In genomic region chr14:55212611-55213010, GRCh38 we compare ENCODE assay signal across 12 cellular contexts. TPM values are rescaled to one million over a fixed set of nuclear protein-coding genes. Genes with fewer than 3 reads are reported as not detected.
DNase-seq lines count a peak whose midpoint lies in the region; ATAC-seq and TF ChIP-seq lines count a peak whose summit lies in the region.
"Had no signal": no experiment of that assay in that cellular context is flagged by ENCODE, and none has a peak within 500 bp of the region (broad histone marks: within the 10 kb centered on the region; RNA-seq: fewer than 3 reads in every experiment).

No MANE protein-coding gene starts in this region.

- H3K36me3 ChIP-seq in breast epithelium = no peaks in the 10 kb centered on the region
- no peaks in the 10 kb centered on the region for H3K36me3 ChIP-seq in mammary epithelial cell (ENCODE audit: insufficient read depth, low read length)
- H3K36me3 ChIP-seq: ovary had no signal

- dilution Hi-C loops in mammary epithelial cell (cut with HindIII; ENCODE audit: low sequenced_read_pairs) = no loop called here

- H3K4me2 ChIP-seq in mammary epithelial cell (ENCODE audit: insufficient read depth, low read depth, low read length) = peak overlapping the region; percentile 72

- no peaks in the 10 kb centered on the region for H3K9me3 ChIP-seq in breast epithelium
- H3K9me3 ChIP-seq in mammary epithelial cell (replicated peaks; ENCODE audit: insufficient read depth, low read length) = no peaks in the 10 kb centered on the region
- H3K9me3 ChIP-seq: ovary had no signal

- H3K27me3 Mint-ChIP-seq in MCF 10A (ENCODE audit: insufficient read depth, unreplicated experiment) = no peaks in the 10 kb centered on the region

- no peaks in the 10 kb centered on the region for H4K20me1 ChIP-seq in mammary epithelial cell (ENCODE audit: insufficient read depth, low read length)

- H3K4me3 Mint-ChIP-seq in MCF 10A (ENCODE audit: unreplicated experiment) = peak overlapping the region; percentile 16
- H3K4me3 Mint-ChIP-seq: endodermal cell, WTC11 had no signal

- TF ChIP-seq POLR2A in breast epithelium (IDR thresholded peaks at IDR 0.05) = no peak

- in situ Hi-C loops in mammary epithelial cell (cut with MboI; ENCODE audit: low sequenced_read_pairs in 2 of 2) = no loop called here

- no peak for ATAC-seq in sciatic nerve

- BruUV-seq in MCF 10A (replicated peaks; lab: Mats Ljungman, UMichigan) = no TSS peak
- no TSS peak for BruUV-seq in mammary epithelial cell (replicated peaks; lab: Mats Ljungman, UMichigan)

- H3K9me3 Mint-ChIP-seq in MCF 10A (ENCODE audit: unreplicated experiment) = no peaks in the 10 kb centered on the region
- H3K9me3 Mint-ChIP-seq: endodermal cell had no signal

- POLR2A ChIA-PET in MCF 10A (lab: Yijun Ruan, JAX) = interaction anchor here (0.6 to 3.0 kb wide), 15 partner anchors 14 to 422 kb away, joined by 3 to 37 read pairs (median 4); partner anchors contain the start of genes DLGAP5, FBXO34 and MAPK1IP1L

- H3K27me3 ChIP-seq in breast epithelium (no peaks in the 10 kb centered on the region), mammary epithelial cell (ENCODE audit: insufficient read depth, low read length) (no peaks in the 10 kb centered on the region)
- H3K27me3 ChIP-seq: ovary had no signal

- H3K4me1 ChIP-seq in breast epithelium (no peaks in the 10 kb centered on the region), mammary epithelial cell (ENCODE audit: insufficient read depth, low read length) (peaks cover 13% of the 10 kb centered on the region)
- H3K4me1 ChIP-seq: Caco-2 had no signal

- peak overlapping the region; percentile 49 for H3K9ac ChIP-seq in mammary epithelial cell (ENCODE audit: insufficient read depth, low read length)

- peak overlapping the region; percentile 78 for H2AFZ ChIP-seq in mammary epithelial cell (ENCODE audit: low read depth, low read length)

- DNase-seq in MCF 10A (ENCODE audit: unreplicated experiment) (peak; percentile 82), breast epithelium (ENCODE audit: low spot score in 2 of 2) (no peak), NCI-H510A treated with DMSO at 0.1 percent for 48 hours (lab: John Stamatoyannopoulos, UW) (peak; percentile 55), mammary epithelial cell (peak; percentile 74), sciatic nerve (ENCODE audit: low spot score) (no peak), SIG-M5 treated with dmso at 0.1 percent for 504 hours (lab: John Stamatoyannopoulos, UW; ENCODE audit: unreplicated experiment) (no peak), NCI-H1694 treated with DMSO at 0.1 percent for 48 hours (lab: John Stamatoyannopoulos, UW) (no peak), SW480 (ENCODE audit: low spot score) (no peak)
- DNase-seq: endodermal cell, ovary had no signal

- peaks cover 14% of the 10 kb centered on the region for H3K4me1 Mint-ChIP-seq in MCF 10A (ENCODE audit: insufficient read depth, unreplicated experiment)
- H3K4me1 Mint-ChIP-seq: endodermal cell had no signal

- CTCF ChIA-PET in MCF 10A (lab: Yijun Ruan, JAX) = interaction anchor here (0.5 to 4.1 kb wide), 13 partner anchors 10 to 363 kb away, joined by 3 to 22 read pairs (median 4); no protein-coding TSS in a partner anchor
- CTCF ChIA-PET in mammary epithelial cell (lab: Charles Lee; ENCODE audit: low non-redundant PET) = interaction anchor here (0.6 to 1.0 kb wide), 2 partner anchors 142 to 440 kb away, joined by 3 to 5 read pairs; no protein-coding TSS in a partner anchor

- H3K79me2 ChIP-seq in mammary epithelial cell (ENCODE audit: insufficient read depth, low read length) = no peaks in the 10 kb centered on the region

- WGBS in mammary epithelial cell (ENCODE audit: low coverage, missing lambda C conversion rate) = 25% methylated on average over 11 of the region's 11 CpGs

- TF ChIP-seq CTCF in MCF 10A (IDR thresholded peaks at IDR 0.05; ENCODE audit: unreplicated experiment) (no peak), breast epithelium (IDR thresholded peaks at IDR 0.05) (no peak), mammary epithelial cell (conservative IDR thresholded peaks at IDR 0.05 in 1 of 2, IDR thresholded peaks at IDR 0.05 in 1 of 2; ENCODE audit: extremely low read depth in 1 of 2, insufficient read depth in 1 of 2, low read depth in 1 of 2, low read length in 2 of 2) (no peak)

- H3K4me3 ChIP-seq in breast epithelium (no peak overlapping the region), mammary epithelial cell (replicated peaks in 1 of 3; ENCODE audit: insufficient read depth in 1 of 3, low read depth in 2 of 3, low read length in 3 of 3) (peak overlapping the region in 2 of 3 experiments; percentile 31 to 39)
- H3K4me3 ChIP-seq: ovary had no signal

- H3K27ac ChIP-seq in breast epithelium = no peak overlapping the region
- peak overlapping the region; percentile 80 for H3K27ac ChIP-seq in mammary epithelial cell (ENCODE audit: insufficient read depth, low read depth, low read length)
- H3K27ac ChIP-seq: ovary had no signal

- no peaks in the 10 kb centered on the region for H3K36me3 Mint-ChIP-seq in MCF 10A (ENCODE audit: insufficient read depth, unreplicated experiment)
- H3K36me3 Mint-ChIP-seq: WTC11 had no signal

- intact Hi-C loops in MCF 10A (cut with micrococcal nuclease) = loop anchor here (1.0 to 5.0 kb wide), 3 partner anchors 60 to 218 kb away; partner anchors contain the start of gene FBXO34
- intact Hi-C loops in breast epithelium (cut with DNase I; ENCODE audit: low total_unique reads) = no loop called here
- intact Hi-C loops in mammary epithelial cell (cut with micrococcal nuclease) = loop anchor here (1.0 to 5.0 kb wide), 4 partner anchors 59 to 218 kb away; partner anchors contain the start of genes ATG14 and FBXO34
- intact Hi-C loops in sciatic nerve (cut with DNase I) = no loop called here

- H3K27ac Mint-ChIP-seq in MCF 10A (ENCODE audit: low read depth, unreplicated experiment) = peak overlapping the region; percentile 87
- H3K27ac Mint-ChIP-seq: endodermal cell had no signal

RNA-seq across cellular contexts. Expression of gene DLGAP5, which starts 21.2 kb away (rescaled TPM):
- total RNA-seq in MCF 10A (2022) (13.4 and 17.6 TPM in 2 replicates), breast epithelium (1 to 10 TPM in 1 of 3 donors, under 1 TPM in 2; under 0.01 to 1.8 (median 0.15) TPM), mammary epithelial cell (10 to 100 TPM in 1 of 2 donors, under 1 TPM in 1; 0.50 to 33.9 TPM), sciatic nerve (0.31 TPM)
- polyA plus RNA-seq in mammary epithelial cell = 18.1 TPM
- 3.8 TPM for polyA minus RNA-seq in mammary epithelial cell

RNA-seq across cellular contexts. Expression of gene FBXO34, which starts 58.6 kb away (rescaled TPM):
- total RNA-seq in MCF 10A (2022) (12.0 and 13.7 TPM in 2 replicates), breast epithelium (10 to 100 TPM; 31.8 to 56.5 (median 34.7) TPM), mammary epithelial cell (10 to 100 TPM; 16.1 to 30.8 TPM), sciatic nerve (20.0 TPM)
- 12.2 TPM for polyA plus RNA-seq in mammary epithelial cell
- polyA minus RNA-seq in mammary epithelial cell = 29.4 TPM

Comparison
In these comparisons a context has a peak if more than half of its experiments do, and no peak if none do; other contexts are left out.
1. DNase-seq: peak in MCF 10A (single experiment), NCI-H510A treated with DMSO at 0.1 percent for 48 hours (single experiment) and mammary epithelial cell (single experiment); none in breast epithelium (0 of 2), sciatic nerve (single experiment), SIG-M5 treated with dmso at 0.1 percent for 504 hours (single experiment), NCI-H1694 treated with DMSO at 0.1 percent for 48 hours (single experiment) and SW480 (single experiment).
2. H3K4me3 ChIP-seq: peak in mammary epithelial cell (2 of 3); none in breast epithelium (0 of 3).
3. intact Hi-C loops: an anchor here in MCF 10A (1.0 to 5.0 kb wide) and mammary epithelial cell (1.0 to 5.0 kb wide); none called in breast epithelium and sciatic nerve.